ENCODE assay signal across 24 cellular contexts in the genomic region with DNA sequence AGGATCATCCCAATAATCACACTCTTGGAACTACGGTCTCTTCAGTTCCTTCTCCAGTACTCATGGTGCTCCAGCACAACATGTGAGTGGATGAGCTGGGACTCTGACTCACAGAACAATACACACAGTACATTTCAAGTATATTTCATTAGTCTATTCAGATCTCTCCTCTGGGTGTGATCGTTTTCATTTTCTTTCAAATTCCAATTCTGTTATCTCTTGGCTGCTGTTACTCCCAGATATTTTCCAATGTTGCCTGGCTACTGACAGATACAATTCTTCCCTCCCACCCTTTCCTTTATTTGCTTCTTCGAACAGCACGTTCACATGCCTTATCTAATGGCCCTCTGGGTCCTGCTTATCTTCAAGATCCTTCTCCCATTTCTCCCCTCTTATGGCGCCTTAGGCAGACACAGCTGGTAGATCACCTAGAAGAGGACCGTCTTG.
DNase-seq lines count a peak whose midpoint lies in the region; ATAC-seq, FAIRE-seq and TF ChIP-seq lines count a peak whose summit lies in the region.
"Had no signal": no experiment of that assay in that cellular context is flagged by ENCODE, and none has a peak within 500 bp of the region (broad histone marks: within the 10 kb centered on the region; RNA-seq: fewer than 3 reads in every experiment).

No MANE protein-coding gene starts in this region.

- H3K27ac ChIP-seq in keratinocyte (ENCODE audit: control insufficient read depth, insufficient read depth, low read length) (peak overlapping the region; percentile 33), skeletal muscle tissue (ENCODE audit: low read depth, low read length) (peak overlapping the region; percentile 19), thyroid gland (no peak overlapping the region)
- H3K27ac ChIP-seq: gastrocnemius medialis, Peyer's patch had no signal

- H3K4me3 ChIP-seq in astrocyte of the spinal cord (ENCODE audit: low read depth, low read length) (no peak overlapping the region), keratinocyte (ENCODE audit: control insufficient read depth in 2 of 3, extremely low read depth in 1 of 3, insufficient read depth in 2 of 3, low read depth in 1 of 3, low read length in 3 of 3) (no peak overlapping the region), skeletal muscle tissue (ENCODE audit: low read length in 3 of 3) (no peak overlapping the region), thyroid gland (replicated peaks in 1 of 3) (no peak overlapping the region)
- H3K4me3 ChIP-seq: breast epithelium, gastrocnemius medialis, Peyer's patch, skin epidermis had no signal

- H3K36me3 ChIP-seq in keratinocyte (ENCODE audit: control insufficient read depth in 2 of 2, extremely low read depth in 1 of 2, insufficient read depth in 2 of 2, low read length in 2 of 2) (no peaks in the 10 kb centered on the region), skeletal muscle tissue (ENCODE audit: control insufficient read depth in 3 of 3, insufficient read depth in 3 of 3, low read length in 3 of 3) (no peaks in the 10 kb centered on the region), thyroid gland (no peaks in the 10 kb centered on the region)
- H3K36me3 ChIP-seq: breast epithelium, gastrocnemius medialis, Peyer's patch had no signal

- TF ChIP-seq CTCF in astrocyte of the spinal cord (IDR thresholded peaks at IDR 0.05; ENCODE audit: low read depth, low read length) (no peak), keratinocyte (optimal IDR thresholded peaks at IDR 0.05 in 1 of 3, IDR thresholded peaks at IDR 0.05 in 1 of 3, conservative IDR thresholded peaks at IDR 0.05 in 1 of 3; ENCODE audit: extremely low read depth in 1 of 3, insufficient read depth in 2 of 3, low read length in 3 of 3) (no peak), thyroid gland (IDR thresholded peaks at IDR 0.05) (no peak)

- DNase-seq in astrocyte of the spinal cord (ENCODE audit: low read depth, low spot score) (peak; percentile 43), keratinocyte (ENCODE audit: low read depth, low spot score) (no peak), thyroid gland (no peak), NCI-H2107 treated with DMSO at 0.1 percent for 48 hours (lab: John Stamatoyannopoulos, UW; ENCODE audit: unreplicated experiment) (no peak), NCI-H187 treated with DMSO at 0.1 percent for 48 hours (lab: John Stamatoyannopoulos, UW) (no peak)
- DNase-seq: activated CD4-positive, alpha-beta T cell treated with anti-CD3 and anti-CD28 coated beads, Interleukin-2, amount 10 ng/mL, durations not matched to agents 7 days and 5 days; activated CD8-positive, alpha-beta memory T cell treated with anti-CD3 and anti-CD28 coated beads, Interleukin-2, amount 10 ng/mL, durations not matched to agents 7 days and 5 days; EL; gastrocnemius medialis; H7; kidney glomerular epithelial cell; midbrain; NCI-H1417; NCI-H524; nephron progenitor cell; Peyer's patch; posterior cingulate gyrus; stimulated activated naive B cell treated with anti-CD40 and anti-IgM and Interleukin-4, amounts not matched to agents 10 μg/mL and 1 μg/mL and 100 μg/mL, for 72 hours; T-helper 2 cell had no signal

- no peak for TF ChIP-seq POLR2A in GM18505 (IDR thresholded peaks at IDR 0.05; ENCODE audit: borderline replicate concordance, extremely low read depth, insufficient read depth, insufficient read length)
- no peak for TF ChIP-seq POLR2A in thyroid gland (IDR thresholded peaks at IDR 0.05)

- intact Hi-C loops in thyroid gland (cut with DNase I): no loop called here

- peak; percentile 25 for ATAC-seq in esophagus mucosa
- no peak for ATAC-seq in GM18505 (IDR thresholded peaks at IDR 0.05; ENCODE audit: unreplicated experiment)
- ATAC-seq: activated CD8-positive, alpha-beta memory T cell treated with anti-CD3 and anti-CD28 coated beads, Interleukin-2, amount 10 ng/mL, durations not matched to agents 7 days and 5 days; gastrocnemius medialis; stimulated activated naive B cell treated with anti-CD40 and anti-IgM and Interleukin-4, amounts not matched to agents 10 μg/mL and 1 μg/mL and 100 μg/mL, for 72 hours had no signal

- H4K20me1 ChIP-seq in keratinocyte (ENCODE audit: control insufficient read depth, extremely low read depth, insufficient read depth, low read length): no peaks in the 10 kb centered on the region

- dilution Hi-C loops in keratinocyte (cut with MboI; ENCODE audit: extremely low pct_ligation_motif_present, low sequenced_read_pairs): no loop called here

- no peaks in the 10 kb centered on the region for H3K9me3 ChIP-seq in keratinocyte (ENCODE audit: control insufficient read depth, low read depth, low read length)
- peaks cover 0 to 4% (median 0%) of the 10 kb centered on the region in 3 donors for H3K9me3 ChIP-seq in skeletal muscle tissue (ENCODE audit: control insufficient read depth in 3 of 3, low read length in 3 of 3)
- no peaks in the 10 kb centered on the region for H3K9me3 ChIP-seq in thyroid gland
- H3K9me3 ChIP-seq: breast epithelium, gastrocnemius medialis, Peyer's patch had no signal

- peak overlapping the region; percentile 18 for H3K4me2 ChIP-seq in keratinocyte (ENCODE audit: control insufficient read depth, extremely low read depth, insufficient read depth, low read depth, low read length)

- H3K27me3 ChIP-seq in keratinocyte (ENCODE audit: control insufficient read depth, extremely low read depth, insufficient read depth, low read length) (peaks cover 2% of the 10 kb centered on the region), skeletal muscle tissue (ENCODE audit: control insufficient read depth in 3 of 3, insufficient read depth in 3 of 3, low read length in 3 of 3) (peaks cover 0 to 3% (median 0%) of the 10 kb centered on the region in 3 donors), thyroid gland (no peaks in the 10 kb centered on the region)
- H3K27me3 ChIP-seq: breast epithelium, gastrocnemius medialis, Peyer's patch had no signal

- peak overlapping the region; percentile 30 for H2AFZ ChIP-seq in keratinocyte (ENCODE audit: control insufficient read depth, low read length)

- in situ Hi-C loops in astrocyte of the spinal cord (cut with HindIII; ENCODE audit: low sequenced_read_pairs): no loop called here

- whole genome bisulfite sequencing in thyroid gland, 2 donors: 77 to 79% methylated on average over 6 of the region's 6 CpGs

- peaks cover 6% of the 10 kb centered on the region for H3K4me1 ChIP-seq in keratinocyte (ENCODE audit: control insufficient read depth, extremely low read depth, insufficient read depth, low read length)
- H3K4me1 ChIP-seq in skeletal muscle tissue (ENCODE audit: control insufficient read depth in 3 of 3, insufficient read depth in 3 of 3, low read length in 3 of 3): peaks cover 0 to under 1% (median 0%) of the 10 kb centered on the region in 3 donors
- peaks cover 12 to 15% of the 10 kb centered on the region in 2 donors for H3K4me1 ChIP-seq in thyroid gland
- H3K4me1 ChIP-seq: breast epithelium, gastrocnemius medialis, Peyer's patch had no signal

- H3K9me1 ChIP-seq in keratinocyte (ENCODE audit: control insufficient read depth, extremely low read depth, insufficient read depth, low read length): no peaks in the 10 kb centered on the region

- FAIRE-seq in keratinocyte (lab: Jason Lieb, UNC): peak; percentile 68

- H3K79me2 ChIP-seq in keratinocyte (ENCODE audit: control insufficient read depth, insufficient read depth, low read length): no peaks in the 10 kb centered on the region

- H3K9ac ChIP-seq in keratinocyte (ENCODE audit: control insufficient read depth, extremely low read depth, insufficient read depth, low read length) (no peak overlapping the region), skeletal muscle tissue (ENCODE audit: low read depth in 1 of 3, low read length in 3 of 3) (no peak overlapping the region)

Comparison
In these comparisons a context has a peak if more than half of its experiments do, and no peak if none do; other contexts are left out.
1. H3K27ac ChIP-seq: peak in keratinocyte (single experiment) and skeletal muscle tissue (single experiment); none in thyroid gland (0 of 3).